Comparison of ENCODE assay signal across 1 cellular context in genomic region chr10:17428616-17429097, GRCh38.
A peak's percentile ranks its signal among the peaks of the same experiment; 100 is the strongest.
TF ChIP-seq lines count a peak whose summit lies in the region.

No MANE protein-coding gene starts in this region.

TF ChIP-seq in K562, 482 proteins besides CTCF, POLR2A, EP300 and RAD21 (continued from another document and continues in another):
- TF ChIP-seq SFPQ (IDR thresholded peaks at IDR 0.05; ENCODE audit: low read depth, low read length) (no peak), STAT6 (CRISPR knock-in tag; IDR thresholded peaks at IDR 0.05) (no peak), TSHZ1 (CRISPR knock-in tag; IDR thresholded peaks at IDR 0.05) (peak; percentile 81), HIVEP1 (CRISPR knock-in tag; IDR thresholded peaks at IDR 0.05) (peak; percentile 64; the same call in 1 of the 2 replicates), MNT (conservative IDR thresholded peaks at IDR 0.05) (peak in 1 of 2 experiments; percentile 72; a peak in 2 of 4 replicates), REST (CRISPR knock-in tag; IDR thresholded peaks at IDR 0.05; ENCODE audit: low read depth) (0 out of 2 replicates have a peak, but pooled peaks have one; percentile 8), ZNF184 (CRISPR knock-in tag; IDR thresholded peaks at IDR 0.05) (no peak), ZNF347 (CRISPR knock-in tag; IDR thresholded peaks at IDR 0.05; ENCODE audit: low read depth) (no peak), CREB3 (tag; conservative IDR thresholded peaks at IDR 0.05; ENCODE audit: low read depth) (peak; percentile 95), TRIM24 (IDR thresholded peaks at IDR 0.05) (peak; percentile 65 to 75), ZNF124 (CRISPR knock-in tag; IDR thresholded peaks at IDR 0.05) (no peak), KLF10 (CRISPR knock-in tag; IDR thresholded peaks at IDR 0.05) (no peak), ZKSCAN1 (IDR thresholded peaks at IDR 0.05; ENCODE audit: low read depth, low read length) (0 out of 2 replicates have a peak, but pooled peaks have one; percentile 70), ZNF699 (CRISPR knock-in tag; IDR thresholded peaks at IDR 0.05; ENCODE audit: insufficient replicate concordance) (no peak), NKRF (IDR thresholded peaks at IDR 0.05; ENCODE audit: borderline replicate concordance) (peak; percentile 58; the same call in 1 of the 2 replicates), PTTG1 (tag; IDR thresholded peaks at IDR 0.05; ENCODE audit: low read depth) (0 out of 2 replicates have a peak, but pooled peaks have one; percentile 34), ATF1 (CRISPR knock-in tag; IDR thresholded peaks at IDR 0.05) (no peak), ATF1 (tag; IDR thresholded peaks at IDR 0.05) (peak; percentile 75), EWSR1 (IDR thresholded peaks at IDR 0.05; ENCODE audit: borderline replicate concordance, low read depth, partially characterized antibody) (no peak), FOXP4 (CRISPR knock-in tag; IDR thresholded peaks at IDR 0.05; ENCODE audit: borderline replicate concordance) (peak; percentile 86; the same call in 1 of the 2 replicates), TCF15 (CRISPR knock-in tag; IDR thresholded peaks at IDR 0.05) (peak; percentile 89; the same call in 1 of the 2 replicates), MCM7 (IDR thresholded peaks at IDR 0.05) (no peak), ZNF239 (CRISPR knock-in tag; IDR thresholded peaks at IDR 0.05) (no peak), ESRRA (IDR thresholded peaks at IDR 0.05; ENCODE audit: borderline replicate concordance, low read depth) (peak; percentile 87; the same call in 1 of the 2 replicates), ZBTB12 (CRISPR knock-in tag; IDR thresholded peaks at IDR 0.05) (peak; percentile 35; the same call in 1 of the 2 replicates), WHSC1 (IDR thresholded peaks at IDR 0.05; ENCODE audit: low read length) (no peak), HMGN3 (IDR thresholded peaks at IDR 0.05; ENCODE audit: borderline replicate concordance, extremely low read depth, insufficient read length, low read depth, low read length) (peak; percentile 39), HLTF (IDR thresholded peaks at IDR 0.05) (peak; percentile 93), ZNF696 (CRISPR knock-in tag; conservative IDR thresholded peaks at IDR 0.05) (no peak), HCFC1 (IDR thresholded peaks at IDR 0.05; ENCODE audit: low read depth, low read length) (no peak), HSF4 (CRISPR knock-in tag; IDR thresholded peaks at IDR 0.05; ENCODE audit: borderline replicate concordance) (peak; percentile 94; the same call in 1 of the 2 replicates), BHLHE40 (IDR thresholded peaks at IDR 0.05; ENCODE audit: low read length) (peak; percentile 25; the same call in 1 of the 2 replicates), CBX3 (IDR thresholded peaks at IDR 0.05; ENCODE audit: borderline replicate concordance in 1 of 2, low read length in 2 of 2) (peak in 1 of 2 experiments; percentile 84; a peak in 2 of 3 replicates), BRD4 (IDR thresholded peaks at IDR 0.05) (no peak)
